Comparison of ENCODE assay signal across 9 cellular contexts in the genomic region with DNA sequence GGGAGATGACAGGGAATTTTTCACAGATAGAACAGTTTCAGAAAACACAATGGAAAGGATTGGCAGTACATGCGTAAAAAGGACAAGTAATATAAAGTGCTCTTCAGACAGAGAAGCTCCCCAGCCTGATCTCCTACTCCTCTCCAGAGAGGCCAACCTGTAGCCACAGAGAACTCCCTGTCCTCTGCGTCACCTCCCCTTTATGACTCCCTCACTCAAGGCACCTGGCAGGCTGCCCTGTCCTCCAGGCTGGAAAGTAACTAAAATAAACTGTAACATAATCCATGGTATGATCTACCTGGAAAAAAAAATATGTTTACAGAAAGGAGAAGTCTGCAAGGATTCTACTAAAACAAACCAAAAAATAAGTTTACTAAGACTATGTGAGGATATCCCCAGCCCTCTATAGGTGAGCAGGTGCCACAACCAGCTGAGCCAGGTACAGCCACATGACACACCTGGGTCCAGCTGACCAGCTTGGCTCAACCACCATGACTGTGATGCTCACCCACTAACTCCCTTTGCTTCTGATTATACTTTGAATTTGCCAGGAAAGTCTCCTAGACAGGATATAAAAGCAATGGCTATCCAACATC. TPM values are rescaled to one million over a fixed set of nuclear protein-coding genes. Genes with fewer than 3 reads are reported as not detected.
DNase-seq lines count a peak whose midpoint lies in the region; ATAC-seq and TF ChIP-seq lines count a peak whose summit lies in the region.
"Had no signal": no experiment of that assay in that cellular context is flagged by ENCODE, and none has a peak within 500 bp of the region (broad histone marks: within the 10 kb centered on the region; RNA-seq: fewer than 3 reads in every experiment).

No MANE protein-coding gene starts in this region.

- H2BK120ac ChIP-seq in mesendoderm (ENCODE audit: low read depth, low read length) = no peak overlapping the region

- H3K56ac ChIP-seq in mesendoderm (ENCODE audit: low read length) = no peak overlapping the region

- no peak overlapping the region for H4K8ac ChIP-seq in mesendoderm (ENCODE audit: low read depth, low read length)

- no peak for TF ChIP-seq POLR2A in uterus (IDR thresholded peaks at IDR 0.05)

- no peak overlapping the region for H2AK5ac ChIP-seq in mesendoderm (ENCODE audit: low read length)

- no peak overlapping the region for H3K9ac ChIP-seq in duodenal mucosa (ENCODE audit: low read depth in 1 of 2, low read length in 2 of 2)
- no peak overlapping the region for H3K9ac ChIP-seq in mucosa of rectum (ENCODE audit: low read depth in 1 of 2, low read length in 2 of 2)
- H3K9ac ChIP-seq in mesendoderm (ENCODE audit: low read length) = no peak overlapping the region

- H3K18ac ChIP-seq in mesendoderm (ENCODE audit: low read length) = no peak overlapping the region

- H4K5ac ChIP-seq in mesendoderm (ENCODE audit: low read length) = no peak overlapping the region

- H3K27me3 ChIP-seq in duodenal mucosa (ENCODE audit: control insufficient read depth in 1 of 2, insufficient read depth in 2 of 2, low read length in 2 of 2) = no peaks in the 10 kb centered on the region
- no peaks in the 10 kb centered on the region for H3K27me3 ChIP-seq in mucosa of rectum (ENCODE audit: control insufficient read depth in 2 of 2, insufficient read depth in 2 of 2, low read length in 2 of 2)
- no peaks in the 10 kb centered on the region for H3K27me3 ChIP-seq in uterus
- H3K27me3 ChIP-seq in mesendoderm (ENCODE audit: insufficient read depth, low read length, poor library complexity) = no peaks in the 10 kb centered on the region

- H3K23ac ChIP-seq in mesendoderm (ENCODE audit: low read length) = no peak overlapping the region

- WGBS in mesendoderm (ENCODE audit: extremely low coverage, insufficient coverage, low lambda C conversion rate) = no CpG with 5 or more reads among the region's 2 CpGs

- H3K4me1 ChIP-seq in duodenal mucosa (ENCODE audit: control insufficient read depth in 1 of 2, insufficient read depth in 2 of 2, low read length in 2 of 2) (peaks cover 18 to 36% of the 10 kb centered on the region in 2 donors), mucosa of rectum (ENCODE audit: control insufficient read depth in 2 of 2, insufficient read depth in 2 of 2, low read length in 2 of 2) (peaks cover 13 to 14% of the 10 kb centered on the region in 2 donors), uterus (no peaks in the 10 kb centered on the region), mesendoderm (ENCODE audit: control insufficient read depth, low read depth, low read length) (no peaks in the 10 kb centered on the region)

- intact Hi-C loops in uterus (cut with DNase I; ENCODE audit: low total_unique reads) = no loop called here

- H3K27ac ChIP-seq in duodenal mucosa (ENCODE audit: low read depth, low read length) (peak overlapping the region; percentile 18), mucosa of rectum (ENCODE audit: low read depth in 2 of 2, low read length in 2 of 2) (peak overlapping the region; percentile 57 to 59), uterus (no peak overlapping the region), mesendoderm (ENCODE audit: low read depth, low read length) (no peak overlapping the region)

- peak; percentile 24 for DNase-seq in EH (ENCODE audit: low read depth)
- DNase-seq in NCI-H2196 (lab: John Stamatoyannopoulos, UW; ENCODE audit: unreplicated experiment) = peak; percentile 87
- DNase-seq in uterus = no peak
- DNase-seq in effector CD8-positive, alpha-beta T cell (lab: John Stamatoyannopoulos, UW) = no peak
- DNase-seq in mesendoderm = no peak
- DNase-seq: NCI-H446 had no signal

- no peaks in the 10 kb centered on the region for H3K79me2 ChIP-seq in mesendoderm (ENCODE audit: control insufficient read depth, insufficient read depth, low read length)

- no peak overlapping the region for H2BK5ac ChIP-seq in mesendoderm (ENCODE audit: low read length)

- no peak overlapping the region for H2BK15ac ChIP-seq in mesendoderm (replicated peaks; ENCODE audit: low read depth)

- peaks cover 0 to 6% of the 10 kb centered on the region in 2 donors for H3K36me3 ChIP-seq in duodenal mucosa (ENCODE audit: control insufficient read depth in 1 of 2, insufficient read depth in 2 of 2, low read length in 2 of 2)
- H3K36me3 ChIP-seq in mucosa of rectum (ENCODE audit: control insufficient read depth in 2 of 2, insufficient read depth in 2 of 2, low read length in 2 of 2) = peaks cover 3 to 11% of the 10 kb centered on the region in 2 donors
- H3K36me3 ChIP-seq in uterus = no peaks in the 10 kb centered on the region
- no peaks in the 10 kb centered on the region for H3K36me3 ChIP-seq in mesendoderm (ENCODE audit: control insufficient read depth, insufficient read depth, low read length)

- no peak for TF ChIP-seq CTCF in uterus (IDR thresholded peaks at IDR 0.05)

- no peak overlapping the region for H3K4ac ChIP-seq in mesendoderm (ENCODE audit: low read depth, low read length)

- H3K79me1 ChIP-seq in mesendoderm (ENCODE audit: low read length) = peaks cover 2% of the 10 kb centered on the region

- no peak overlapping the region for H3K4me3 ChIP-seq in duodenal mucosa (ENCODE audit: low read depth in 1 of 2, low read length in 2 of 2)
- no peak overlapping the region for H3K4me3 ChIP-seq in mucosa of rectum (ENCODE audit: low read length in 2 of 2)
- no peak overlapping the region for H3K4me3 ChIP-seq in uterus
- H3K4me3 ChIP-seq in mesendoderm (ENCODE audit: low read length) = no peak overlapping the region

- no peak for ATAC-seq in GM21447 (IDR thresholded peaks at IDR 0.05; ENCODE audit: unreplicated experiment)

- H3K4me2 ChIP-seq in mesendoderm (ENCODE audit: low read length) = no peak overlapping the region

- H3K9me3 ChIP-seq in duodenal mucosa (ENCODE audit: control insufficient read depth in 1 of 2, low read length in 2 of 2) (no peaks in the 10 kb centered on the region), mucosa of rectum (ENCODE audit: control insufficient read depth in 2 of 2, low read length in 2 of 2) (no peaks in the 10 kb centered on the region), uterus (no peaks in the 10 kb centered on the region)

RNA-seq across cellular contexts. Expression of a gene that starts 29.2 kb away (rescaled TPM):
- total RNA-seq in uterus = 10 to 100 TPM in 3 of 4 donors, 1 to 10 TPM in 1; 6.8 to 33.5 (median 25.9) TPM
- 6.0 TPM for polyA plus RNA-seq in mesendoderm (2013, experiment 1 of 2)
- polyA plus RNA-seq in mesendoderm (2013, experiment 2 of 2) = 6.0 TPM

Comparison
In these comparisons a context has a peak if more than half of its experiments do, and no peak if none do; other contexts are left out.
1. DNase-seq: peak in EH (single experiment) and NCI-H2196 (single experiment); none in uterus (0 of 2), effector CD8-positive, alpha-beta T cell (single experiment) and mesendoderm (single experiment).
2. H3K27ac ChIP-seq: peak in duodenal mucosa (single experiment) and mucosa of rectum (2 of 2); none in uterus (0 of 2) and mesendoderm (single experiment).